In the genomic region with DNA sequence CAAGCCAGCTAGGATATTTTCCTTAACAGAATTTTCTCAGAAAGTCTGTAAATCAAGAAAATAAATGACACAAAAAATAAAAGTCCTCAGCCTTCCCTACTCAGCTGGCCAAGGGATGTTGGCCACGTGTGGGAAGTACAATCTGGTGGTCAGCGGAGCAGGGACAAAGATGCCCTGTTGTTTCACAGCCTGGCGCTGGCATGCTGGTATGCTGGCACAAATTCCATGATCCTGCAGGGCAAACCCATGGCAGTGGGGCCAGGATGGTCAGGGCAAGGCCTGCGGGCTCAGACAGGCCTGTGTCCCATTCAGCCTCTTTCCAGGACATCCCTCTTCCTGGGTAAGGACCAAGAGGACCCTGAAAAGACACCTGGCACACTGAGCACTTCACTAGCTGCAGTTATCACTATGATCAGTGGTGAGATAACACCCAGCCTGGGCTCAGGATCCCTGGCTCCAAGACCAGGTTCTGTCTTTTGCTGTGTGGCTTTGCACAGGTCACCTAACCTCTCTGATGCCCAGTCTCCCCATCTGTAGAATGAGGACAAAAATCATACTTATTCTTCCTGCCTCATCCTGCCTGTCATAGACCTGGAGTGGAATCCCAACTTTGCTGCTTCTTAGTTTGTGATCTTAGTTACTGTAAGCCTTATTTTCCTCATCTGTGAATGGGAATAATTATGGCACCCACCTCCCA, we compare ENCODE assay signal across 2 cellular contexts.
TF ChIP-seq lines count a peak whose summit lies in the region.

No MANE protein-coding gene starts in this region.

TF ChIP-seq in HEK293, 187 proteins besides CTCF, POLR2A, EP300 and RAD21:
- TF ChIP-seq HIC1 (tag by site-specific recombination; IDR thresholded peaks at IDR 0.05) (no peak), ZNF768 (tag by site-specific recombination; IDR thresholded peaks at IDR 0.05) (peak; percentile 67; the same call in 1 of the 2 replicates)

TF ChIP-seq in HEK293T, 16 proteins besides CTCF, POLR2A, EP300 and RAD21 (continued from another document):
- TF ChIP-seq PKNOX1 (IDR thresholded peaks at IDR 0.05) (no peak), LEF1 (IDR thresholded peaks at IDR 0.05; ENCODE audit: borderline replicate concordance) (no peak), ZNF384 (IDR thresholded peaks at IDR 0.05) (no peak), FOXA1 (IDR thresholded peaks at IDR 0.05) (no peak), L3MBTL2 (conservative IDR thresholded peaks at IDR 0.05) (no peak), ELF4 (IDR thresholded peaks at IDR 0.05) (no peak), NFRKB (IDR thresholded peaks at IDR 0.05) (no peak), SUZ12 (IDR thresholded peaks at IDR 0.05) (no peak)
